In the genomic region with DNA sequence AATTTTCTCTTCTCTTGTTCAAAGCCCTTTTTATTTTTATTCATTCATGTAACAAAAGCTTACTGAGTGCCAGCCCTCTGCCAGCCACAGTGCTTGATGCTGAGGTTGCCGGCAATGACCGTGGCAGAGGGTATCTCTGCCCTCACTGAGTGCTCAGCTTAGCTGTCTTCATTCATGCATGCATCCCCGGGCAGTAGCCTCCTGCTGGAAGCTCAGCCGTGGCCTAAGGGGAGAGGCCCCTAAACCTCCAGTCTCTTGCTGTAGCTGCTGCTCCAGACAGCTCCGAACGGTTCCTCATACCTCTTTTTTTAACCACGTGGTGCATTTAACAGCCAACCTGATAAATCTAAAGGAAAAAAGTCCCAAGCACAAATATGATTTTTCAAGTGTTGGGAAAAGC, we compare ENCODE assay signal across 3 cellular contexts.
TF ChIP-seq lines count a peak whose summit lies in the region.

No MANE protein-coding gene starts in this region.

TF ChIP-seq in GM23338, 12 proteins besides CTCF, POLR2A, EP300 and RAD21 (continues in another document):
- TF ChIP-seq, protein P1, sequence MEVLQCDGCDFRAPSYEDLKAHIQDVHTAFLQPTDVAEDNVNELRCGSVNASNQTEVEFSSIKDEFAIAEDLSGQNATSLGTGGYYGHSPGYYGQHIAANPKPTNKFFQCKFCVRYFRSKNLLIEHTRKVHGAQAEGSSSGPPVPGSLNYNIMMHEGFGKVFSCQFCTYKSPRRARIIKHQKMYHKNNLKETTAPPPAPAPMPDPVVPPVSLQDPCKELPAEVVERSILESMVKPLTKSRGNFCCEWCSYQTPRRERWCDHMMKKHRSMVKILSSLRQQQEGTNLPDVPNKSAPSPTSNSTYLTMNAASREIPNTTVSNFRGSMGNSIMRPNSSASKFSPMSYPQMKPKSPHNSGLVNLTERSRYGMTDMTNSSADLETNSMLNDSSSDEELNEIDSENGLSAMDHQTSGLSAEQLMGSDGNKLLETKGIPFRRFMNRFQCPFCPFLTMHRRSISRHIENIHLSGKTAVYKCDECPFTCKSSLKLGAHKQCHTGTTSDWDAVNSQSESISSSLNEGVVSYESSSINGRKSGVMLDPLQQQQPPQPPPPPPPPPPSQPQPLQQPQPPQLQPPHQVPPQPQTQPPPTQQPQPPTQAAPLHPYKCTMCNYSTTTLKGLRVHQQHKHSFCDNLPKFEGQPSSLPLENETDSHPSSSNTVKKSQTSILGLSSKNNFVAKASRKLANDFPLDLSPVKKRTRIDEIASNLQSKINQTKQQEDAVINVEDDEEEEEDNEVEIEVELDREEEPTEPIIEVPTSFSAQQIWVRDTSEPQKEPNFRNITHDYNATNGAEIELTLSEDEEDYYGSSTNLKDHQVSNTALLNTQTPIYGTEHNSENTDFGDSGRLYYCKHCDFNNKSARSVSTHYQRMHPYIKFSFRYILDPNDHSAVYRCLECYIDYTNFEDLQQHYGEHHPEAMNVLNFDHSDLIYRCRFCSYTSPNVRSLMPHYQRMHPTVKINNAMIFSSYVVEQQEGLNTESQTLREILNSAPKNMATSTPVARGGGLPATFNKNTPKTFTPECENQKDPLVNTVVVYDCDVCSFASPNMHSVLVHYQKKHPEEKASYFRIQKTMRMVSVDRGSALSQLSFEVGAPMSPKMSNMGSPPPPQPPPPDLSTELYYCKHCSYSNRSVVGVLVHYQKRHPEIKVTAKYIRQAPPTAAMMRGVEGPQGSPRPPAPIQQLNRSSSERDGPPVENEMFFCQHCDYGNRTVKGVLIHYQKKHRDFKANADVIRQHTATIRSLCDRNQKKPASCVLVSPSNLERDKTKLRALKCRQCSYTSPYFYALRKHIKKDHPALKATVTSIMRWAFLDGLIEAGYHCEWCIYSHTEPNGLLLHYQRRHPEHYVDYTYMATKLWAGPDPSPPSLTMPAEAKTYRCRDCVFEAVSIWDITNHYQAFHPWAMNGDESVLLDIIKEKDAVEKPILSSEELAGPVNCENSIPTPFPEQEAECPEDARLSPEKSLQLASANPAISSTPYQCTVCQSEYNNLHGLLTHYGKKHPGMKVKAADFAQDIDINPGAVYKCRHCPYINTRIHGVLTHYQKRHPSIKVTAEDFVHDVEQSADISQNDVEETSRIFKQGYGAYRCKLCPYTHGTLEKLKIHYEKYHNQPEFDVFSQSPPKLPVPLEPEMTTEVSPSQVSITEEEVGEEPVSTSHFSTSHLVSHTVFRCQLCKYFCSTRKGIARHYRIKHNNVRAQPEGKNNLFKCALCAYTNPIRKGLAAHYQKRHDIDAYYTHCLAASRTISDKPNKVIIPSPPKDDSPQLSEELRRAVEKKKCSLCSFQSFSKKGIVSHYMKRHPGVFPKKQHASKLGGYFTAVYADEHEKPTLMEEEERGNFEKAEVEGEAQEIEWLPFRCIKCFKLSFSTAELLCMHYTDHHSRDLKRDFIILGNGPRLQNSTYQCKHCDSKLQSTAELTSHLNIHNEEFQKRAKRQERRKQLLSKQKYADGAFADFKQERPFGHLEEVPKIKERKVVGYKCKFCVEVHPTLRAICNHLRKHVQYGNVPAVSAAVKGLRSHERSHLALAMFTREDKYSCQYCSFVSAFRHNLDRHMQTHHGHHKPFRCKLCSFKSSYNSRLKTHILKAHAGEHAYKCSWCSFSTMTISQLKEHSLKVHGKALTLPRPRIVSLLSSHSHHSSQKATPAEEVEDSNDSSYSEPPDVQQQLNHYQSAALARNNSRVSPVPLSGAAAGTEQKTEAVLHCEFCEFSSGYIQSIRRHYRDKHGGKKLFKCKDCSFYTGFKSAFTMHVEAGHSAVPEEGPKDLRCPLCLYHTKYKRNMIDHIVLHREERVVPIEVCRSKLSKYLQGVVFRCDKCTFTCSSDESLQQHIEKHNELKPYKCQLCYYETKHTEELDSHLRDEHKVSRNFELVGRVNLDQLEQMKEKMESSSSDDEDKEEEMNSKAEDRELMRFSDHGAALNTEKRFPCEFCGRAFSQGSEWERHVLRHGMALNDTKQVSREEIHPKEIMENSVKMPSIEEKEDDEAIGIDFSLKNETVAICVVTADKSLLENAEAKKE (CRISPR knock-in tag; IDR thresholded peaks at IDR 0.05): no peak
- no peak for TF ChIP-seq CREB1 (CRISPR knock-in tag; IDR thresholded peaks at IDR 0.05; ENCODE audit: low read depth)
- TF ChIP-seq, protein P2, sequence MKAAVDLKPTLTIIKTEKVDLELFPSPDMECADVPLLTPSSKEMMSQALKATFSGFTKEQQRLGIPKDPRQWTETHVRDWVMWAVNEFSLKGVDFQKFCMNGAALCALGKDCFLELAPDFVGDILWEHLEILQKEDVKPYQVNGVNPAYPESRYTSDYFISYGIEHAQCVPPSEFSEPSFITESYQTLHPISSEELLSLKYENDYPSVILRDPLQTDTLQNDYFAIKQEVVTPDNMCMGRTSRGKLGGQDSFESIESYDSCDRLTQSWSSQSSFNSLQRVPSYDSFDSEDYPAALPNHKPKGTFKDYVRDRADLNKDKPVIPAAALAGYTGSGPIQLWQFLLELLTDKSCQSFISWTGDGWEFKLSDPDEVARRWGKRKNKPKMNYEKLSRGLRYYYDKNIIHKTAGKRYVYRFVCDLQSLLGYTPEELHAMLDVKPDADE (IDR thresholded peaks at IDR 0.05): no peak

TF ChIP-seq in IMR-90, 13 proteins besides CTCF, POLR2A, EP300 and RAD21:
- TF ChIP-seq FOS (IDR thresholded peaks at IDR 0.05; ENCODE audit: low read depth, low read length): no peak
- TF ChIP-seq, protein P3, sequence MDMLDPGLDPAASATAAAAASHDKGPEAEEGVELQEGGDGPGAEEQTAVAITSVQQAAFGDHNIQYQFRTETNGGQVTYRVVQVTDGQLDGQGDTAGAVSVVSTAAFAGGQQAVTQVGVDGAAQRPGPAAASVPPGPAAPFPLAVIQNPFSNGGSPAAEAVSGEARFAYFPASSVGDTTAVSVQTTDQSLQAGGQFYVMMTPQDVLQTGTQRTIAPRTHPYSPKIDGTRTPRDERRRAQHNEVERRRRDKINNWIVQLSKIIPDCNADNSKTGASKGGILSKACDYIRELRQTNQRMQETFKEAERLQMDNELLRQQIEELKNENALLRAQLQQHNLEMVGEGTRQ (IDR thresholded peaks at IDR 0.05; ENCODE audit: low read depth, low read length): no peak
- no peak for TF ChIP-seq CEBPB (IDR thresholded peaks at IDR 0.05; ENCODE audit: low read depth, low read length)
- no peak for TF ChIP-seq MAZ (IDR thresholded peaks at IDR 0.05; ENCODE audit: borderline replicate concordance, low read depth, low read length)
- TF ChIP-seq, protein P4, sequence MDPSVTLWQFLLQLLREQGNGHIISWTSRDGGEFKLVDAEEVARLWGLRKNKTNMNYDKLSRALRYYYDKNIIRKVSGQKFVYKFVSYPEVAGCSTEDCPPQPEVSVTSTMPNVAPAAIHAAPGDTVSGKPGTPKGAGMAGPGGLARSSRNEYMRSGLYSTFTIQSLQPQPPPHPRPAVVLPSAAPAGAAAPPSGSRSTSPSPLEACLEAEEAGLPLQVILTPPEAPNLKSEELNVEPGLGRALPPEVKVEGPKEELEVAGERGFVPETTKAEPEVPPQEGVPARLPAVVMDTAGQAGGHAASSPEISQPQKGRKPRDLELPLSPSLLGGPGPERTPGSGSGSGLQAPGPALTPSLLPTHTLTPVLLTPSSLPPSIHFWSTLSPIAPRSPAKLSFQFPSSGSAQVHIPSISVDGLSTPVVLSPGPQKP (IDR thresholded peaks at IDR 0.05; ENCODE audit: borderline replicate concordance, low read depth, low read length): no peak

TF ChIP-seq in GM12891, 5 proteins besides CTCF, POLR2A, EP300 and RAD21:
- TF ChIP-seq PAX5 (IDR thresholded peaks at IDR 0.05; ENCODE audit: insufficient read depth, low read length, severe bottlenecking) (no peak), POU2F2 (IDR thresholded peaks at IDR 0.05; ENCODE audit: low read depth, low read length) (no peak), TAF1 (IDR thresholded peaks at IDR 0.05; ENCODE audit: low read depth, low read length) (no peak), POLR2AphosphoS5 (IDR thresholded peaks at IDR 0.05; ENCODE audit: low read depth, low read length) (no peak), SPI1 (IDR thresholded peaks at IDR 0.05; ENCODE audit: low read depth, low read length) (no peak)
TF ChIP-seq in GM12891: peak in this region for 0.
